Comparison of ENCODE assay signal across 1 cellular context in the genomic region with DNA sequence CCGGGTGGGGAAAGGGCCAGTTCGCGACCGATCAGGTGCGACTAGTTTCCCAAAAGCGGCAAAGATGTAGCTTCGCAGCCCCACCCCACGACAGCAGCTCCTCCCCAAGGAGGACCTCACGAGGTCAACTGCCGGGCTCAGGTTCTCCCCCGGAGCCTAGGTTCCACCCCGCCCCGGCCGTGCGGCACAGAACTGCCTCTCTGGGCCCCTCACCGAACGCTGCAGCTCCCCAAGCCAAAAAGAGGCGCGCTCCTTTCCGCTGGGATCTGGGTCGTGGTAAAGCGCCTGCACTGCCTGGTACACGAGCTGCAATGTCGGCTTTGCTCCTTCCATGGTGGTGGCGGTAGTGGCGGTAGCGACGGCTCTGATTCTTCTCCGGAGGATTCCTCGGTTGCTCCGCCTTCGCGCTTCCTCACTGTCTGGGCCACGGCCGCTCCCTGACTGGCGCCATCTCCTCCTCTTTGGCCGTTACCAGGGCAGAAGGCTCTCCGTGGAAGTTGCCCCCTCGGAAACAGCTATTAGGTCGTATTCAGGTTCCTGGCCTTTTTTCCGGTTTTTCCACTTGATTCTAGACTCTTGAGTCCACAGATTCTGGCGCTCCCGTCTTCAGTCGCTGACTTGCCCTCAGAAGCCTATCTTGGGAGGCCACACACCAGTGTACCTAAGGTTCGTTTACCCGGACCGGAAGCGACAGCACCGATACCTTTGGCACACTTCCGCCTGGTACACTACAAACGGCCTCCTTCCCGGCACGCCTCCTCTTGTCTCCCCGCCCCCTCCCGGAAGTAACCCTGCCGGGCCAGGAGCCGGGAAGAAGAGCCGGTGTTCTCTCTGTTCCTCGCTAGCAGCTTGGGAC.
TF ChIP-seq lines count a peak whose summit lies in the region.

A gene (minus strand): TSS at position 674 of the 856 bp plus-strand sequence. CDS start 341 bp downstream, at position 333.

TF ChIP-seq in K562, 482 proteins besides CTCF, POLR2A, EP300 and RAD21 (continued from another document):
- TF ChIP-seq PHF20 (IDR thresholded peaks at IDR 0.05; ENCODE audit: partially characterized antibody) (peak; percentile 98), CXXC5 (CRISPR knock-in tag; IDR thresholded peaks at IDR 0.05) (peak; percentile 90), ZNF551 (CRISPR knock-in tag; IDR thresholded peaks at IDR 0.05) (no peak), ZNF583 (CRISPR knock-in tag; IDR thresholded peaks at IDR 0.05) (peak; percentile 77; the same call in 1 of the 2 replicates), SRSF1 (IDR thresholded peaks at IDR 0.05; ENCODE audit: low read depth, low read length) (no peak), CBX5 (IDR thresholded peaks at IDR 0.05; ENCODE audit: borderline replicate concordance, low read depth) (0 out of 2 replicates have a peak, but pooled peaks have one; percentile 7), TSC22D4 (tag; IDR thresholded peaks at IDR 0.05) (no peak), ZNF76 (CRISPR knock-in tag; IDR thresholded peaks at IDR 0.05; ENCODE audit: borderline replicate concordance) (peak; percentile 89; the same call in 1 of the 2 replicates), NRF1 (conservative IDR thresholded peaks at IDR 0.05 in 1 of 2, IDR thresholded peaks at IDR 0.05 in 1 of 2) (peak in 1 of 2 experiments; percentile 38; a peak in 1 of 4 replicates), CCAR2 (IDR thresholded peaks at IDR 0.05; ENCODE audit: low read depth, low read length) (no peak), RBM34 (IDR thresholded peaks at IDR 0.05; ENCODE audit: borderline replicate concordance, insufficient read depth, low read length) (no peak), PURB (CRISPR knock-in tag; IDR thresholded peaks at IDR 0.05; ENCODE audit: low read depth) (no peak), ZNF347 (CRISPR knock-in tag; IDR thresholded peaks at IDR 0.05; ENCODE audit: low read depth) (peak; percentile 41; the same call in 1 of the 2 replicates), MEF2D (tag; conservative IDR thresholded peaks at IDR 0.05; ENCODE audit: low read depth) (peak; percentile 60), ZNF717 (CRISPR knock-in tag; IDR thresholded peaks at IDR 0.05) (0 out of 2 replicates have a peak, but pooled peaks have one; percentile 71), RBBP5 (IDR thresholded peaks at IDR 0.05; ENCODE audit: borderline replicate concordance, insufficient read depth, low read length, poor library complexity, severe bottlenecking) (peak; percentile 99), TARDBP (IDR thresholded peaks at IDR 0.05) (peak; percentile 93), NUFIP1 (IDR thresholded peaks at IDR 0.05; ENCODE audit: partially characterized antibody) (peak; percentile 25), FOXM1 (IDR thresholded peaks at IDR 0.05; ENCODE audit: low read depth) (peak; percentile 95), FOXM1 (CRISPR knock-in tag; IDR thresholded peaks at IDR 0.05; ENCODE audit: low read depth) (peak; percentile 87; the same call in 1 of the 2 replicates), HMG20B (CRISPR knock-in tag; IDR thresholded peaks at IDR 0.05) (peak; percentile 88; the same call in 1 of the 2 replicates), ESRRB (CRISPR knock-in tag; IDR thresholded peaks at IDR 0.05; ENCODE audit: borderline replicate concordance) (0 out of 2 replicates have a peak, but pooled peaks have one; percentile 40), ZC3H11A (IDR thresholded peaks at IDR 0.05; ENCODE audit: low read depth, low read length) (peak; percentile 93)
- TF ChIP-seq, protein P1, sequence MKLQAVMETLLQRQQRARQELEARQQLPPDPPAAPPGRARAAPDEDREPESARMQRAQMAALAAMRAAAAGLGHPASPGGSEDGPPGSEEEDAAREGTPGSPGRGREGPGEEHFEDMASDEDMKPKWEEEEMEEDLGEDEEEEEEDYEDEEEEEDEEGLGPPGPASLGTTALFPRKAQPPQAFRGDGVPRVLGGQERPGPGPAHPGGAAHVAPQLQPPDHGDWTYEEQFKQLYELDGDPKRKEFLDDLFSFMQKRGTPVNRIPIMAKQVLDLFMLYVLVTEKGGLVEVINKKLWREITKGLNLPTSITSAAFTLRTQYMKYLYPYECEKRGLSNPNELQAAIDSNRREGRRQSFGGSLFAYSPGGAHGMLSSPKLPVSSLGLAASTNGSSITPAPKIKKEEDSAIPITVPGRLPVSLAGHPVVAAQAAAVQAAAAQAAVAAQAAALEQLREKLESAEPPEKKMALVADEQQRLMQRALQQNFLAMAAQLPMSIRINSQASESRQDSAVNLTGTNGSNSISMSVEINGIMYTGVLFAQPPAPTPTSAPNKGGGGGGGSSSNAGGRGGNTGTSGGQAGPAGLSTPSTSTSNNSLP (IDR thresholded peaks at IDR 0.05; ENCODE audit: borderline replicate concordance, low read depth, low read length), result no peak
- TF ChIP-seq, protein P2, sequence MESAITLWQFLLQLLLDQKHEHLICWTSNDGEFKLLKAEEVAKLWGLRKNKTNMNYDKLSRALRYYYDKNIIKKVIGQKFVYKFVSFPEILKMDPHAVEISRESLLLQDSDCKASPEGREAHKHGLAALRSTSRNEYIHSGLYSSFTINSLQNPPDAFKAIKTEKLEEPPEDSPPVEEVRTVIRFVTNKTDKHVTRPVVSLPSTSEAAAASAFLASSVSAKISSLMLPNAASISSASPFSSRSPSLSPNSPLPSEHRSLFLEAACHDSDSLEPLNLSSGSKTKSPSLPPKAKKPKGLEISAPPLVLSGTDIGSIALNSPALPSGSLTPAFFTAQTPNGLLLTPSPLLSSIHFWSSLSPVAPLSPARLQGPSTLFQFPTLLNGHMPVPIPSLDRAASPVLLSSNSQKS (CRISPR knock-in tag; IDR thresholded peaks at IDR 0.05), result no peak
- TF ChIP-seq, protein P3, sequence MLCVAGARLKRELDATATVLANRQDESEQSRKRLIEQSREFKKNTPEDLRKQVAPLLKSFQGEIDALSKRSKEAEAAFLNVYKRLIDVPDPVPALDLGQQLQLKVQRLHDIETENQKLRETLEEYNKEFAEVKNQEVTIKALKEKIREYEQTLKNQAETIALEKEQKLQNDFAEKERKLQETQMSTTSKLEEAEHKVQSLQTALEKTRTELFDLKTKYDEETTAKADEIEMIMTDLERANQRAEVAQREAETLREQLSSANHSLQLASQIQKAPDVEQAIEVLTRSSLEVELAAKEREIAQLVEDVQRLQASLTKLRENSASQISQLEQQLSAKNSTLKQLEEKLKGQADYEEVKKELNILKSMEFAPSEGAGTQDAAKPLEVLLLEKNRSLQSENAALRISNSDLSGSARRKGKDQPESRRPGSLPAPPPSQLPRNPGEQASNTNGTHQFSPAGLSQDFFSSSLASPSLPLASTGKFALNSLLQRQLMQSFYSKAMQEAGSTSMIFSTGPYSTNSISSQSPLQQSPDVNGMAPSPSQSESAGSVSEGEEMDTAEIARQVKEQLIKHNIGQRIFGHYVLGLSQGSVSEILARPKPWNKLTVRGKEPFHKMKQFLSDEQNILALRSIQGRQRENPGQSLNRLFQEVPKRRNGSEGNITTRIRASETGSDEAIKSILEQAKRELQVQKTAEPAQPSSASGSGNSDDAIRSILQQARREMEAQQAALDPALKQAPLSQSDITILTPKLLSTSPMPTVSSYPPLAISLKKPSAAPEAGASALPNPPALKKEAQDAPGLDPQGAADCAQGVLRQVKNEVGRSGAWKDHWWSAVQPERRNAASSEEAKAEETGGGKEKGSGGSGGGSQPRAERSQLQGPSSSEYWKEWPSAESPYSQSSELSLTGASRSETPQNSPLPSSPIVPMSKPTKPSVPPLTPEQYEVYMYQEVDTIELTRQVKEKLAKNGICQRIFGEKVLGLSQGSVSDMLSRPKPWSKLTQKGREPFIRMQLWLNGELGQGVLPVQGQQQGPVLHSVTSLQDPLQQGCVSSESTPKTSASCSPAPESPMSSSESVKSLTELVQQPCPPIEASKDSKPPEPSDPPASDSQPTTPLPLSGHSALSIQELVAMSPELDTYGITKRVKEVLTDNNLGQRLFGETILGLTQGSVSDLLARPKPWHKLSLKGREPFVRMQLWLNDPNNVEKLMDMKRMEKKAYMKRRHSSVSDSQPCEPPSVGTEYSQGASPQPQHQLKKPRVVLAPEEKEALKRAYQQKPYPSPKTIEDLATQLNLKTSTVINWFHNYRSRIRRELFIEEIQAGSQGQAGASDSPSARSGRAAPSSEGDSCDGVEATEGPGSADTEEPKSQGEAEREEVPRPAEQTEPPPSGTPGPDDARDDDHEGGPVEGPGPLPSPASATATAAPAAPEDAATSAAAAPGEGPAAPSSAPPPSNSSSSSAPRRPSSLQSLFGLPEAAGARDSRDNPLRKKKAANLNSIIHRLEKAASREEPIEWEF (CRISPR knock-in tag; IDR thresholded peaks at IDR 0.05), result no peak
- TF ChIP-seq, protein P4, sequence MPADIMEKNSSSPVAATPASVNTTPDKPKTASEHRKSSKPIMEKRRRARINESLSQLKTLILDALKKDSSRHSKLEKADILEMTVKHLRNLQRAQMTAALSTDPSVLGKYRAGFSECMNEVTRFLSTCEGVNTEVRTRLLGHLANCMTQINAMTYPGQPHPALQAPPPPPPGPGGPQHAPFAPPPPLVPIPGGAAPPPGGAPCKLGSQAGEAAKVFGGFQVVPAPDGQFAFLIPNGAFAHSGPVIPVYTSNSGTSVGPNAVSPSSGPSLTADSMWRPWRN (IDR thresholded peaks at IDR 0.05; ENCODE audit: low read depth), result peak; percentile 68
